26 cellular contexts compared by ENCODE assay signal in genomic region chr12:15038137-15038536, GRCh38.
"Had no signal": no experiment of that assay in that cellular context is flagged by ENCODE, and none has a peak within 500 bp of the region (broad histone marks: within the 10 kb centered on the region; RNA-seq: fewer than 3 reads in every experiment).

No MANE protein-coding gene starts in this region.

- H3K27me3 Mint-ChIP-seq: activated naive CD4-positive, alpha-beta T cell treated with anti-CD3 and anti-CD28 coated beads, Interleukin-2, amount 10 ng/mL, durations not matched to agents 7 days and 5 days had no signal

- H3K9me3 Mint-ChIP-seq: activated naive CD4-positive, alpha-beta T cell treated with anti-CD3 and anti-CD28 coated beads, Interleukin-2, amount 10 ng/mL, durations not matched to agents 7 days and 5 days; activated T-helper 1 cell treated with anti-CD3 and anti-CD28 coated beads, Interleukin-12 subunit alpha, Interleukin-12 subunit beta, Interleukin-2, Interleukin-4 antibody, amounts not matched to agents 30 ng/mL and 10 ng/mL and 1 ng/mL, durations not matched to agents 14 hours and 24 hours and 36 hours; central memory CD8-positive, alpha-beta T cell; natural killer cell treated with Interleukin-12 subunit alpha and Interleukin-12 subunit beta and Interleukin-15 and Interleukin-18, amount 100 ng/mL, for 72 hours; stimulated activated naive B cell treated with anti-CD40 and anti-IgM and Interleukin-4, amounts not matched to agents 10 μg/mL and 1 μg/mL and 100 μg/mL, for 72 hours had no signal

- H3K4me3 Mint-ChIP-seq: activated naive CD4-positive, alpha-beta T cell treated with anti-CD3 and anti-CD28 coated beads, Interleukin-2, amount 10 ng/mL, durations not matched to agents 7 days and 5 days; activated T-helper 1 cell treated with anti-CD3 and anti-CD28 coated beads, Interleukin-12 subunit alpha, Interleukin-12 subunit beta, Interleukin-2, Interleukin-4 antibody, amounts not matched to agents 30 ng/mL and 10 ng/mL and 1 ng/mL, durations not matched to agents 14 hours and 24 hours and 36 hours; central memory CD8-positive, alpha-beta T cell; immature natural killer cell; natural killer cell treated with Interleukin-12 subunit alpha and Interleukin-12 subunit beta and Interleukin-15 and Interleukin-18, amount 100 ng/mL, for 72 hours; stimulated activated naive B cell treated with anti-CD40 and anti-IgM and Interleukin-4, amounts not matched to agents 10 μg/mL and 1 μg/mL and 100 μg/mL, for 72 hours had no signal

- ATAC-seq: left lobe of liver, mucosa of descending colon, right lobe of liver had no signal

- H3K36me3 Mint-ChIP-seq: activated naive CD4-positive, alpha-beta T cell treated with anti-CD3 and anti-CD28 coated beads, Interleukin-2, amount 10 ng/mL, durations not matched to agents 7 days and 5 days; immature natural killer cell; natural killer cell treated with Interleukin-12 subunit alpha and Interleukin-12 subunit beta and Interleukin-15 and Interleukin-18, amount 100 ng/mL, for 72 hours; stimulated activated naive B cell treated with anti-CD40 and anti-IgM and Interleukin-4, amounts not matched to agents 10 μg/mL and 1 μg/mL and 100 μg/mL, for 72 hours had no signal

- DNase-seq: activated CD4-positive, alpha-beta T cell treated with anti-CD3 and anti-CD28 coated beads for 4 hours; activated CD4-positive, alpha-beta T cell treated with anti-CD3 and anti-CD28 coated beads, Interleukin-2, amount 50 U/mL, for 4 hours; activated CD8-positive, alpha-beta memory T cell treated with anti-CD3 and anti-CD28 coated beads, Interleukin-2, amount 50 U/mL, for 4 hours; activated effector memory CD4-positive, alpha-beta T cell treated with anti-CD3 and anti-CD28 coated beads, Interleukin-2, amount 50 U/mL, for 16 hours; activated naive CD4-positive, alpha-beta T cell treated with anti-CD3 and anti-CD28 coated beads, Interleukin-2, amount 10 ng/mL, durations not matched to agents 7 days and 5 days; activated T-cell treated with anti-CD3 and anti-CD28 coated beads, Interleukin-2, amount 50 U/mL, for 1 hour; amygdala; dermis blood vessel endothelial cell; effector CD4-positive, alpha-beta T cell; foreskin keratinocyte; heart left ventricle; hypothalamus; immature natural killer cell; mucosa of descending colon; right lobe of liver; stimulated activated CD4-positive, alpha-beta T cell treated with anti-CD3 and anti-CD28 coated beads, Interleukin-12 subunit alpha, Interleukin-12 subunit beta, amount 100 ng/mL, for 4 hours; stimulated activated CD4-positive, alpha-beta T cell treated with anti-CD3 and anti-CD28 coated beads, Interleukin-4, amount 100 ng/mL, for 1 hour; stimulated activated naive B cell treated with anti-CD40 and anti-IgM and Interleukin-4, amounts not matched to agents 10 μg/mL and 1 μg/mL and 100 μg/mL, for 72 hours; T-helper 9 cell; uterus had no signal

- FAIRE-seq: colon, TTC549 had no signal

- H3K27ac Mint-ChIP-seq: activated naive CD4-positive, alpha-beta T cell treated with anti-CD3 and anti-CD28 coated beads, Interleukin-2, amount 10 ng/mL, durations not matched to agents 7 days and 5 days; activated T-helper 1 cell treated with anti-CD3 and anti-CD28 coated beads, Interleukin-12 subunit alpha, Interleukin-12 subunit beta, Interleukin-2, Interleukin-4 antibody, amounts not matched to agents 30 ng/mL and 10 ng/mL and 1 ng/mL, durations not matched to agents 14 hours and 24 hours and 36 hours; immature natural killer cell; natural killer cell treated with Interleukin-12 subunit alpha and Interleukin-12 subunit beta and Interleukin-15 and Interleukin-18, amount 100 ng/mL, for 72 hours; stimulated activated naive B cell treated with anti-CD40 and anti-IgM and Interleukin-4, amounts not matched to agents 10 μg/mL and 1 μg/mL and 100 μg/mL, for 72 hours had no signal

- H3K4me1 Mint-ChIP-seq: central memory CD8-positive, alpha-beta T cell; immature natural killer cell; stimulated activated naive B cell treated with anti-CD40 and anti-IgM and Interleukin-4, amounts not matched to agents 10 μg/mL and 1 μg/mL and 100 μg/mL, for 72 hours had no signal
